ENCODE assay signal across 1 cellular context in genomic region chr19:18789883-18790565, GRCh38.
A peak's percentile ranks its signal among the peaks of the same experiment; 100 is the strongest.
TF ChIP-seq lines count a peak whose summit lies in the region.

No MANE protein-coding gene starts in this region.

TF ChIP-seq in HEK293, 187 proteins besides CTCF, POLR2A, EP300 and RAD21 (continued from another document and continues in another):
- no peak for TF ChIP-seq PRDM10 (tag by site-specific recombination; IDR thresholded peaks at IDR 0.05)
- peak; percentile 93 for TF ChIP-seq ZIC2 (tag by site-specific recombination; IDR thresholded peaks at IDR 0.05)
- no peak for TF ChIP-seq SP7 (tag by site-specific recombination; IDR thresholded peaks at IDR 0.05)
- no peak for TF ChIP-seq WT1 (tag by site-specific recombination; IDR thresholded peaks at IDR 0.05)
- TF ChIP-seq SALL2 (tag by site-specific recombination; IDR thresholded peaks at IDR 0.05; ENCODE audit: borderline replicate concordance): no peak
- no peak for TF ChIP-seq ZNF155 (tag by site-specific recombination; IDR thresholded peaks at IDR 0.05)
- TF ChIP-seq ZNF202 (tag by site-specific recombination; IDR thresholded peaks at IDR 0.05; ENCODE audit: borderline replicate concordance): no peak
- TF ChIP-seq ZNF510 (tag by site-specific recombination; IDR thresholded peaks at IDR 0.05; ENCODE audit: insufficient replicate concordance): no peak
- no peak for TF ChIP-seq ZNF214 (tag by site-specific recombination; IDR thresholded peaks at IDR 0.05; ENCODE audit: borderline replicate concordance)
- no peak for TF ChIP-seq ZNF768 (tag by site-specific recombination; IDR thresholded peaks at IDR 0.05)
- peak; percentile 62 for TF ChIP-seq ZNF366 (tag by site-specific recombination; conservative IDR thresholded peaks at IDR 0.05)
- TF ChIP-seq, protein P1, sequence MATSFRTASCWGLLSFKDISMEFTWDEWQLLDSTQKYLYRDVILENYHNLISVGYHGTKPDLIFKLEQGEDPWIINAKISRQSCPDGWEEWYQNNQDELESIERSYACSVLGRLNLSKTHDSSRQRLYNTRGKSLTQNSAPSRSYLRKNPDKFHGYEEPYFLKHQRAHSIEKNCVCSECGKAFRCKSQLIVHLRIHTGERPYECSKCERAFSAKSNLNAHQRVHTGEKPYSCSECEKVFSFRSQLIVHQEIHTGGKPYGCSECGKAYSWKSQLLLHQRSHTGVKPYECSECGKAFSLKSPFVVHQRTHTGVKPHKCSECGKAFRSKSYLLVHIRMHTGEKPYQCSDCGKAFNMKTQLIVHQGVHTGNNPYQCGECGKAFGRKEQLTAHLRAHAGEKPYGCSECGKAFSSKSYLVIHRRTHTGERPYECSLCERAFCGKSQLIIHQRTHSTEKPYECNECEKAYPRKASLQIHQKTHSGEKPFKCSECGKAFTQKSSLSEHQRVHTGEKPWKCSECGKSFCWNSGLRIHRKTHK (tag by site-specific recombination; IDR thresholded peaks at IDR 0.05): no peak
- no peak; the same call in 1 of the 2 replicates for TF ChIP-seq PATZ1 (tag by site-specific recombination; IDR thresholded peaks at IDR 0.05)
- no peak for TF ChIP-seq ZNF501 (tag by site-specific recombination; IDR thresholded peaks at IDR 0.05)
- TF ChIP-seq GLIS2 (tag by site-specific recombination; IDR thresholded peaks at IDR 0.05): no peak
- no peak for TF ChIP-seq FEZF1 (tag by site-specific recombination; IDR thresholded peaks at IDR 0.05)
- TF ChIP-seq ZBTB48 (tag by site-specific recombination; IDR thresholded peaks at IDR 0.05): no peak
- 0 out of 2 replicates have a peak, but pooled peaks have one; percentile 53 for TF ChIP-seq ZEB2 (tag by site-specific recombination; IDR thresholded peaks at IDR 0.05)
- TF ChIP-seq GFI1B (tag by site-specific recombination; IDR thresholded peaks at IDR 0.05): no peak
- no peak for TF ChIP-seq ZFP3 (tag by site-specific recombination; IDR thresholded peaks at IDR 0.05; ENCODE audit: low read depth)
- TF ChIP-seq, protein P2, sequence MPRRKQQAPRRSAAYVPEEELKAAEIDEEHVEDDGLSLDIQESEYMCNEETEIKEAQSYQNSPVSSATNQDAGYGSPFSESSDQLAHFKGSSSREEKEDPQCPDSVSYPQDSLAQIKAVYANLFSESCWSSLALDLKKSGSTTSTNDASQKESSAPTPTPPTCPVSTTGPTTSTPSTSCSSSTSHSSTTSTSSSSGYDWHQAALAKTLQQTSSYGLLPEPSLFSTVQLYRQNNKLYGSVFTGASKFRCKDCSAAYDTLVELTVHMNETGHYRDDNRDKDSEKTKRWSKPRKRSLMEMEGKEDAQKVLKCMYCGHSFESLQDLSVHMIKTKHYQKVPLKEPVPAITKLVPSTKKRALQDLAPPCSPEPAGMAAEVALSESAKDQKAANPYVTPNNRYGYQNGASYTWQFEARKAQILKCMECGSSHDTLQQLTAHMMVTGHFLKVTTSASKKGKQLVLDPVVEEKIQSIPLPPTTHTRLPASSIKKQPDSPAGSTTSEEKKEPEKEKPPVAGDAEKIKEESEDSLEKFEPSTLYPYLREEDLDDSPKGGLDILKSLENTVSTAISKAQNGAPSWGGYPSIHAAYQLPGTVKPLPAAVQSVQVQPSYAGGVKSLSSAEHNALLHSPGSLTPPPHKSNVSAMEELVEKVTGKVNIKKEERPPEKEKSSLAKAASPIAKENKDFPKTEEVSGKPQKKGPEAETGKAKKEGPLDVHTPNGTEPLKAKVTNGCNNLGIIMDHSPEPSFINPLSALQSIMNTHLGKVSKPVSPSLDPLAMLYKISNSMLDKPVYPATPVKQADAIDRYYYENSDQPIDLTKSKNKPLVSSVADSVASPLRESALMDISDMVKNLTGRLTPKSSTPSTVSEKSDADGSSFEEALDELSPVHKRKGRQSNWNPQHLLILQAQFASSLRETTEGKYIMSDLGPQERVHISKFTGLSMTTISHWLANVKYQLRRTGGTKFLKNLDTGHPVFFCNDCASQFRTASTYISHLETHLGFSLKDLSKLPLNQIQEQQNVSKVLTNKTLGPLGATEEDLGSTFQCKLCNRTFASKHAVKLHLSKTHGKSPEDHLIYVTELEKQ (tag by site-specific recombination; IDR thresholded peaks at IDR 0.05; ENCODE audit: borderline replicate concordance): no peak
- peak; percentile 68 for TF ChIP-seq GLIS1 (tag by site-specific recombination; IDR thresholded peaks at IDR 0.05)
- no peak for TF ChIP-seq HOXD13 (CRISPR knock-in tag; IDR thresholded peaks at IDR 0.05; ENCODE audit: borderline replicate concordance)
- no peak for TF ChIP-seq ZNF843 (tag by site-specific recombination; IDR thresholded peaks at IDR 0.05)
- TF ChIP-seq, protein P3, sequence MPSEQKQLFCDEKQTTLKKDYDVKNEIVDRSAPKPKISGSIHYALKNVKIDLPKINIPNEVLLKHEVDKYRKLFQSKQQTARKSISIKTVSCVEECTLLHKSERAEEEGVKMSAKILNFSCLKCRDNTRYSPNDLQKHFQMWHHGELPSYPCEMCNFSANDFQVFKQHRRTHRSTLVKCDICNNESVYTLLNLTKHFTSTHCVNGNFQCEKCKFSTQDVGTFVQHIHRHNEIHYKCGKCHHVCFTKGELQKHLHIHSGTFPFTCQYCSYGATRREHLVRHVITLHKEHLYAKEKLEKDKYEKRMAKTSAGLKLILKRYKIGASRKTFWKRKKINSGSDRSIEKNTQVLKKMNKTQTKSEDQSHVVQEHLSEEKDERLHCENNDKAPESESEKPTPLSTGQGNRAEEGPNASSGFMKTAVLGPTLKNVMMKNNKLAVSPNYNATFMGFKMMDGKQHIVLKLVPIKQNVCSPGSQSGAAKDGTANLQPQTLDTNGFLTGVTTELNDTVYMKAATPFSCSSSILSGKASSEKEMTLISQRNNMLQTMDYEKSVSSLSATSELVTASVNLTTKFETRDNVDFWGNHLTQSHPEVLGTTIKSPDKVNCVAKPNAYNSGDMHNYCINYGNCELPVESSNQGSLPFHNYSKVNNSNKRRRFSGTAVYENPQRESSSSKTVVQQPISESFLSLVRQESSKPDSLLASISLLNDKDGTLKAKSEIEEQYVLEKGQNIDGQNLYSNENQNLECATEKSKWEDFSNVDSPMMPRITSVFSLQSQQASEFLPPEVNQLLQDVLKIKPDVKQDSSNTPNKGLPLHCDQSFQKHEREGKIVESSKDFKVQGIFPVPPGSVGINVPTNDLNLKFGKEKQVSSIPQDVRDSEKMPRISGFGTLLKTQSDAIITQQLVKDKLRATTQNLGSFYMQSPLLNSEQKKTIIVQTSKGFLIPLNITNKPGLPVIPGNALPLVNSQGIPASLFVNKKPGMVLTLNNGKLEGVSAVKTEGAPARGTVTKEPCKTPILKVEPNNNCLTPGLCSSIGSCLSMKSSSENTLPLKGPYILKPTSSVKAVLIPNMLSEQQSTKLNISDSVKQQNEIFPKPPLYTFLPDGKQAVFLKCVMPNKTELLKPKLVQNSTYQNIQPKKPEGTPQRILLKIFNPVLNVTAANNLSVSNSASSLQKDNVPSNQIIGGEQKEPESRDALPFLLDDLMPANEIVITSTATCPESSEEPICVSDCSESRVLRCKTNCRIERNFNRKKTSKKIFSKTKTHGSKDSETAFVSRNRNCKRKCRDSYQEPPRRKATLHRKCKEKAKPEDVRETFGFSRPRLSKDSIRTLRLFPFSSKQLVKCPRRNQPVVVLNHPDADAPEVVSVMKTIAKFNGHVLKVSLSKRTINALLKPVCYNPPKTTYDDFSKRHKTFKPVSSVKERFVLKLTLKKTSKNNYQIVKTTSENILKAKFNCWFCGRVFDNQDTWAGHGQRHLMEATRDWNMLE (tag by site-specific recombination; conservative IDR thresholded peaks at IDR 0.05; ENCODE audit: low read depth): no peak
- TF ChIP-seq ZNF223 (tag by site-specific recombination; IDR thresholded peaks at IDR 0.05): no peak
- TF ChIP-seq ZNF658 (tag by site-specific recombination; IDR thresholded peaks at IDR 0.05): no peak
- no peak for TF ChIP-seq ZNF148 (tag by site-specific recombination; IDR thresholded peaks at IDR 0.05; ENCODE audit: borderline replicate concordance)
- no peak for TF ChIP-seq ZNF2 (tag by site-specific recombination; IDR thresholded peaks at IDR 0.05)
- TF ChIP-seq, protein P4, sequence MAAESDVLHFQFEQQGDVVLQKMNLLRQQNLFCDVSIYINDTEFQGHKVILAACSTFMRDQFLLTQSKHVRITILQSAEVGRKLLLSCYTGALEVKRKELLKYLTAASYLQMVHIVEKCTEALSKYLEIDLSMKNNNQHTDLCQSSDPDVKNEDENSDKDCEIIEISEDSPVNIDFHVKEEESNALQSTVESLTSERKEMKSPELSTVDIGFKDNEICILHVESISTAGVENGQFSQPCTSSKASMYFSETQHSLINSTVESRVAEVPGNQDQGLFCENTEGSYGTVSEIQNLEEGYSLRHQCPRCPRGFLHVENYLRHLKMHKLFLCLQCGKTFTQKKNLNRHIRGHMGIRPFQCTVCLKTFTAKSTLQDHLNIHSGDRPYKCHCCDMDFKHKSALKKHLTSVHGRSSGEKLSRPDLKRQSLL (tag by site-specific recombination; IDR thresholded peaks at IDR 0.05): no peak
- no peak for TF ChIP-seq EGR2 (tag by site-specific recombination; IDR thresholded peaks at IDR 0.05; ENCODE audit: low read depth)
- TF ChIP-seq, protein P5, sequence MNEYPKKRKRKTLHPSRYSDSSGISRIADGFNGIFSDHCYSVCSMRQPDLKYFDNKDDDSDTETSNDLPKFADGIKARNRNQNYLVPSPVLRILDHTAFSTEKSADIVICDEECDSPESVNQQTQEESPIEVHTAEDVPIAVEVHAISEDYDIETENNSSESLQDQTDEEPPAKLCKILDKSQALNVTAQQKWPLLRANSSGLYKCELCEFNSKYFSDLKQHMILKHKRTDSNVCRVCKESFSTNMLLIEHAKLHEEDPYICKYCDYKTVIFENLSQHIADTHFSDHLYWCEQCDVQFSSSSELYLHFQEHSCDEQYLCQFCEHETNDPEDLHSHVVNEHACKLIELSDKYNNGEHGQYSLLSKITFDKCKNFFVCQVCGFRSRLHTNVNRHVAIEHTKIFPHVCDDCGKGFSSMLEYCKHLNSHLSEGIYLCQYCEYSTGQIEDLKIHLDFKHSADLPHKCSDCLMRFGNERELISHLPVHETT (tag by site-specific recombination; IDR thresholded peaks at IDR 0.05): no peak
